9 cellular contexts compared by ENCODE assay signal in the genomic region with DNA sequence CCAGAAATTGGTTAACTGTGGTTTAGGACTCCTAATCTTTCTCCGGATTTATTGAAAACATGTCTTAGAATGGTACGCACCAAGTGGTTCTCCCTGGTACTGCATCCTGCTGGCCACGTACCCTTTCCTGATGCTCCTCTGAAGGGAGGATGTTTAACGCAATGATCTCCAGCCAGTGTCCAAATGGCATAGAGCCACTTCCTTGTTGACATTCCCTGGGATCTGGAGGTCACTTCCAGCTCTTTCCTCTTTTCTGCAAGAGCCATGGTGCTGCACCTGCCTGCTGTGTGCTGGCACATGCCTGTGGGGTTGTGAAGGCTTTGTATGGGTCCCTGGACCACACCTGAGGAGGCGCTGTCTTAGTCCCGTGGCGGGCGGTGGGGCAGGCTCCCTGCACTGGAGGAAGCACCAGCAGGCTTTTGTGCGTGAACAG. TPM values are rescaled to one million over a fixed set of nuclear protein-coding genes. Genes with fewer than 3 reads are reported as not detected.
DNase-seq lines count a peak whose midpoint lies in the region; ATAC-seq, FAIRE-seq and TF ChIP-seq lines count a peak whose summit lies in the region.
"Had no signal": no experiment of that assay in that cellular context is flagged by ENCODE, and none has a peak within 500 bp of the region (broad histone marks: within the 10 kb centered on the region; RNA-seq: fewer than 3 reads in every experiment).

No MANE protein-coding gene starts in this region.

- no peak overlapping the region for H3K4me3 Mint-ChIP-seq in immature natural killer cell

- peaks cover 0 to 7% (median under 1%) of the 10 kb centered on the region in 3 donors for H3K36me3 Mint-ChIP-seq in immature natural killer cell

- H3K4me1 ChIP-seq in BLaER1 treated with 17β-estradiol and CSF1 and Interleukin-3, amounts not matched to agents 10 nM and 100 nM: peaks cover 94 to 100% (median 100%) of the 10 kb centered on the region in 10 experiments
- peaks cover 0 to 10% of the 10 kb centered on the region in 2 donors for H3K4me1 ChIP-seq in adrenal gland (replicated peaks in 1 of 2)

- peak; percentile 38 for DNase-seq in HTR-8/SVneo (ENCODE audit: insufficient read length, low spot score)
- peak in 1 of 7 donors; percentile 37 for DNase-seq in adrenal gland
- peak; percentile 48 to 59 for DNase-seq in lung microvascular endothelial cell (ENCODE audit: low read depth in 2 of 2)
- no peak for DNase-seq in immature natural killer cell

- H3K4me2 ChIP-seq in BLaER1 treated with 17β-estradiol and CSF1 and Interleukin-3, amounts not matched to agents 10 nM and 100 nM: peak overlapping the region; percentile 36 to 99 (median 94)

- peaks cover 0 to 26% (median 0%) of the 10 kb centered on the region in 11 experiments; a peak in 5 of 22 replicates for H3K36me3 ChIP-seq in BLaER1 treated with 17β-estradiol and CSF1 and Interleukin-3, amounts not matched to agents 10 nM and 100 nM
- H3K36me3 ChIP-seq in adrenal gland (replicated peaks in 1 of 2): no peaks in the 10 kb centered on the region
- H3K36me3 ChIP-seq: HAP-1 had no signal

- peak overlapping the region in 1 of 6 donors; percentile 63 for H3K27ac Mint-ChIP-seq in immature natural killer cell

- ATAC-seq in HG03097 (IDR thresholded peaks at IDR 0.05; ENCODE audit: low FRiP score, unreplicated experiment) (no peak), HG03457 (IDR thresholded peaks at IDR 0.05; ENCODE audit: unreplicated experiment) (no peak), HG02588 (IDR thresholded peaks at IDR 0.05; ENCODE audit: unreplicated experiment) (no peak)

- peak; percentile 35 to 53 (median 46) for TF ChIP-seq CTCF in adrenal gland (IDR thresholded peaks at IDR 0.05)

- no peaks in the 10 kb centered on the region for H3K27me3 ChIP-seq in BLaER1 treated with 17β-estradiol and CSF1 and Interleukin-3, amounts not matched to agents 10 nM and 100 nM
- H3K27me3 ChIP-seq in adrenal gland: no peaks in the 10 kb centered on the region

- peaks cover 48 to 80% of the 10 kb centered on the region in 2 donors for H3K4me1 Mint-ChIP-seq in immature natural killer cell

- peak overlapping the region in 2 of 10 experiments; percentile 27 to 32; a peak in 2 of 20 replicates for H3K4me3 ChIP-seq in BLaER1 treated with 17β-estradiol and CSF1 and Interleukin-3, amounts not matched to agents 10 nM and 100 nM
- H3K4me3 ChIP-seq in adrenal gland: no peak overlapping the region
- H3K4me3 ChIP-seq: HAP-1 had no signal

- H3K27me3 Mint-ChIP-seq in immature natural killer cell (ENCODE audit: low read depth in 3 of 3): peaks cover 0 to 12% (median 3%) of the 10 kb centered on the region in 3 donors

- FAIRE-seq in HTR-8/SVneo (lab: Jason Lieb, UNC): no peak

- no peaks in the 10 kb centered on the region for H3K9me3 ChIP-seq in BLaER1 treated with 17β-estradiol and CSF1 and Interleukin-3, amounts not matched to agents 10 nM and 100 nM (replicated peaks in 1 of 11)
- H3K9me3 ChIP-seq in adrenal gland (replicated peaks in 1 of 3): no peaks in the 10 kb centered on the region
- H3K9me3 ChIP-seq: HAP-1 had no signal

- peak overlapping the region in 5 of 11 experiments; percentile 13 to 83 (median 67); a peak in 10 of 22 replicates for H3K9ac ChIP-seq in BLaER1 treated with 17β-estradiol and CSF1 and Interleukin-3, amounts not matched to agents 10 nM and 100 nM

- intact Hi-C loops in adrenal gland (cut with DNase I): no loop called here

- H3K9me3 Mint-ChIP-seq in immature natural killer cell: no peaks in the 10 kb centered on the region

- no peak for TF ChIP-seq POLR2A in adrenal gland (IDR thresholded peaks at IDR 0.05)

- peak overlapping the region in 8 of 11 experiments; percentile 64 to 93 (median 82); a peak in 16 of 22 replicates for H3K27ac ChIP-seq in BLaER1 treated with 17β-estradiol and CSF1 and Interleukin-3, amounts not matched to agents 10 nM and 100 nM
- no peak overlapping the region for H3K27ac ChIP-seq in adrenal gland

- peaks cover 0 to 84% (median 43%) of the 10 kb centered on the region in 11 experiments; a peak in 19 of 22 replicates for H4K20me1 ChIP-seq in BLaER1 treated with 17β-estradiol and CSF1 and Interleukin-3, amounts not matched to agents 10 nM and 100 nM

- 81 to 86% (median 82%) methylated on average over 9 of the region's 9 CpGs for WGBS in adrenal gland, 4 donors

RNA-seq across cellular contexts. Expression of gene GALNT2, which starts 53.9 kb away (rescaled TPM):
- total RNA-seq in adrenal gland: 100 to 1,000 TPM in 4 of 8 donors, 10 to 100 TPM in 4; 54.1 to 220 (median 95.5) TPM
- 100 to 1,000 TPM in 1 of 3 donors, 10 to 100 TPM in 2; 22.3 to 164 (median 39.1) TPM for polyA plus RNA-seq in adrenal gland
- total RNA-seq in lung microvascular endothelial cell: 35.7 and 49.8 TPM in 2 replicates
- polyA plus RNA-seq in immature natural killer cell: 10 to 100 TPM; 18.5 to 30.0 (median 22.5) TPM

Comparison
In these comparisons a context has a peak if more than half of its experiments do, and no peak if none do; other contexts are left out.
1. H3K27ac ChIP-seq: peak in BLaER1 treated with 17β-estradiol and CSF1 and Interleukin-3, amounts not matched to agents 10 nM and 100 nM (8 of 11); none in adrenal gland (0 of 5).
2. DNase-seq: peak in HTR-8/SVneo (single experiment) and lung microvascular endothelial cell (2 of 2); none in immature natural killer cell (0 of 3).